In the genomic region with DNA sequence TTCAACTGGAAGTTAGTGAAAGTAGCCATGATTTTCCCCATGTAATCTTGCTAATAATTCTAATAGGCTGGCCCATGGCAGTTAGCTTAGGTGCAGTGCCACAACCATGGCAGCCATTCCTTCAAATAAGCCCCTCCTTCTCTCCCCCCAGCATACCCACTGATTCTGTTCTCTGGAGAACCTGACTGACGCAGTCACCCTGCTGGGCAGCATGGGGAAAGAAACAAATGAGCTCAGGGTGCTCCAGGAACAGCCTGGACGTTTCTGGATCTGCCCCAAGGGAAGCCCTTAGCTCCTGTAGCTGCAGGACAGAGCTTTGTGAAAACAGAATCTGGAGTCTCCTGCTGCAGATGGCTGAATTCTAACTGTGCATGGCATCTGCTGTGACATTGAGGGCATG, we compare ENCODE assay signal across 16 cellular contexts. TPM values are rescaled to one million over a fixed set of nuclear protein-coding genes. Genes with fewer than 3 reads are reported as not detected.
DNase-seq lines count a peak whose midpoint lies in the region; ATAC-seq and TF ChIP-seq lines count a peak whose summit lies in the region.
"Had no signal": no experiment of that assay in that cellular context is flagged by ENCODE, and none has a peak within 500 bp of the region (broad histone marks: within the 10 kb centered on the region; RNA-seq: fewer than 3 reads in every experiment).

No MANE protein-coding gene starts in this region.

- H3K9me3 ChIP-seq in gastroesophageal sphincter: no peaks in the 10 kb centered on the region
- no peaks in the 10 kb centered on the region for H3K9me3 ChIP-seq in skeletal muscle tissue (ENCODE audit: control insufficient read depth in 3 of 3, low read length in 3 of 3)
- H3K9me3 ChIP-seq in suprapubic skin: no peaks in the 10 kb centered on the region

- peak overlapping the region in 2 of 3 donors; percentile 24 to 54 for H3K9ac ChIP-seq in skeletal muscle tissue (ENCODE audit: low read depth in 1 of 3, low read length in 3 of 3)

- TF ChIP-seq EP300 in gastroesophageal sphincter (IDR thresholded peaks at IDR 0.05) (no peak), suprapubic skin (IDR thresholded peaks at IDR 0.05) (no peak)

- 58% methylated on average over 2 of the region's 2 CpGs; no CpG with 5 or more reads in 1 of the 2 donors for WGBS in gastroesophageal sphincter (ENCODE audit: low coverage in 1 of 2), 2 donors
- WGBS in suprapubic skin: 79% methylated on average over 2 of the region's 2 CpGs

- TF ChIP-seq CTCF in gastroesophageal sphincter (IDR thresholded peaks at IDR 0.05) (no peak), suprapubic skin (IDR thresholded peaks at IDR 0.05) (no peak)

- H3K36me3 ChIP-seq in gastroesophageal sphincter: peaks cover 0 to 43% of the 10 kb centered on the region in 2 donors
- H3K36me3 ChIP-seq in skeletal muscle tissue (ENCODE audit: control insufficient read depth in 3 of 3, insufficient read depth in 3 of 3, low read length in 3 of 3): peaks cover 0 to 14% (median 12%) of the 10 kb centered on the region in 3 donors
- H3K36me3 ChIP-seq in suprapubic skin: peaks cover 29% of the 10 kb centered on the region

- H3K4me1 ChIP-seq in gastroesophageal sphincter (peaks cover 0 to 94% (median 25%) of the 10 kb centered on the region in 3 donors), skeletal muscle tissue (ENCODE audit: control insufficient read depth in 3 of 3, insufficient read depth in 3 of 3, low read length in 3 of 3) (peaks cover 78 to 98% (median 83%) of the 10 kb centered on the region in 3 donors), suprapubic skin (peaks cover 24% of the 10 kb centered on the region)

- H3K27me3 ChIP-seq in gastroesophageal sphincter: no peaks in the 10 kb centered on the region
- no peaks in the 10 kb centered on the region for H3K27me3 ChIP-seq in skeletal muscle tissue (ENCODE audit: control insufficient read depth in 3 of 3, insufficient read depth in 3 of 3, low read length in 3 of 3)
- no peaks in the 10 kb centered on the region for H3K27me3 ChIP-seq in suprapubic skin

- TF ChIP-seq POLR2A in gastroesophageal sphincter (IDR thresholded peaks at IDR 0.05): no peak
- no peak for TF ChIP-seq POLR2A in suprapubic skin (IDR thresholded peaks at IDR 0.05)

- intact Hi-C loops in left ventricle myocardium superior (cut with micrococcal nuclease): loop anchor here (10.0 kb wide), 1 partner anchor 273 kb away; no protein-coding TSS in a partner anchor
- intact Hi-C loops in cardiac septum (cut with DNase I): no loop called here

- H3K4me3 ChIP-seq in gastroesophageal sphincter (no peak overlapping the region), skeletal muscle tissue (ENCODE audit: low read length in 3 of 3) (no peak overlapping the region), suprapubic skin (no peak overlapping the region)

- H3K27ac ChIP-seq in gastroesophageal sphincter: peak overlapping the region in 3 of 4 donors; percentile 75 to 87 (median 86)
- no peak overlapping the region for H3K27ac ChIP-seq in skeletal muscle tissue (ENCODE audit: low read depth, low read length)
- no peak overlapping the region for H3K27ac ChIP-seq in suprapubic skin

- DNase-seq in left ventricle myocardium superior (no peak), cardiac septum (ENCODE audit: low spot score) (no peak), medulla oblongata (ENCODE audit: extremely low spot score) (no peak), suprapubic skin (ENCODE audit: low spot score in 2 of 2) (no peak)
- DNase-seq: AML-193, DMS53, HCEC 1CT, NCI-H1417, NCI-H1930, NCI-H2171 treated with DMSO at 0.1 percent for 48 hours had no signal

- ATAC-seq in left ventricle myocardium superior (peak; percentile 13), gastroesophageal sphincter (no peak), HG02938 (IDR thresholded peaks at IDR 0.05; ENCODE audit: unreplicated experiment) (no peak)

RNA-seq across cellular contexts. Expression of gene SNAP47, which starts 22.5 kb away (rescaled TPM):
- total RNA-seq in left ventricle myocardium superior: 36.4 TPM
- 44.0 TPM for total RNA-seq in cardiac septum
- 10 to 100 TPM; 27.1 to 47.0 (median 35.6) TPM for total RNA-seq in gastroesophageal sphincter
- total RNA-seq in skeletal muscle tissue: 44.9 TPM
- total RNA-seq in suprapubic skin: 10 to 100 TPM; 35.8 to 51.0 (median 42.9) TPM

RNA-seq across cellular contexts. Expression of gene JMJD4, which starts 22.7 kb away (rescaled TPM):
- 8.0 TPM for total RNA-seq in left ventricle myocardium superior
- 10.7 TPM for total RNA-seq in cardiac septum
- 10 to 100 TPM; 13.8 to 19.5 (median 17.0) TPM for total RNA-seq in gastroesophageal sphincter
- 19.3 TPM for total RNA-seq in skeletal muscle tissue
- 10 to 100 TPM in 3 of 4 donors, 1 to 10 TPM in 1; 9.9 to 24.2 (median 16.5) TPM for total RNA-seq in suprapubic skin

RNA-seq across cellular contexts. Expression of gene PRSS38, which starts 57.7 kb away (rescaled TPM):
- not detected for total RNA-seq in left ventricle myocardium superior
- not detected for total RNA-seq in cardiac septum
- not detected for total RNA-seq in gastroesophageal sphincter
- total RNA-seq in skeletal muscle tissue: not detected
- total RNA-seq in suprapubic skin: not detected
- total RNA-seq: A673, LHCN-M2, NCI-H460 had no signal

Comparison
In these comparisons a context has a peak if more than half of its experiments do, and no peak if none do; other contexts are left out.
1. H3K27ac ChIP-seq: peak in gastroesophageal sphincter (3 of 4); none in skeletal muscle tissue (single experiment) and suprapubic skin (single experiment).